Comparison of ENCODE assay signal across 8 cellular contexts in genomic region chr1:204213668-204214662, GRCh38. TPM values are rescaled to one million over a fixed set of nuclear protein-coding genes. Genes with fewer than 3 reads are reported as not detected.
DNase-seq lines count a peak whose midpoint lies in the region; ATAC-seq and TF ChIP-seq lines count a peak whose summit lies in the region.

GOLT1A (minus strand) TSS chr1:204213988; CDS start chr1:204213906, 82 bp downstream.

- peaks cover 8% of the 10 kb centered on the region for H3K4me1 Mint-ChIP-seq in activated CD4-positive, alpha-beta T cell treated with anti-CD3 and anti-CD28 coated beads for 36 hours

- H3K36me3 Mint-ChIP-seq in activated CD4-positive, alpha-beta T cell treated with anti-CD3 and anti-CD28 coated beads for 36 hours (ENCODE audit: low read depth), result no peaks in the 10 kb centered on the region

- ATAC-seq in GM21576 (IDR thresholded peaks at IDR 0.05; ENCODE audit: unreplicated experiment) (peak; percentile 57), left lobe of liver (peak; percentile 93)
- peak; percentile 79 for ATAC-seq in activated CD4-positive, alpha-beta T cell treated with anti-CD3 and anti-CD28 coated beads for 36 hours

- no peaks in the 10 kb centered on the region for H3K27me3 ChIP-seq in dorsolateral prefrontal cortex

- peak within 1 kb of the TSS in 2 of 59 donors; percentile 8 to 48 for H3K27ac ChIP-seq in dorsolateral prefrontal cortex

- peak within 1 kb of the TSS in 58 of 59 donors; percentile 4 to 64 (median 40) for H3K4me3 ChIP-seq in dorsolateral prefrontal cortex

- H3K27ac Mint-ChIP-seq in activated CD4-positive, alpha-beta T cell treated with anti-CD3 and anti-CD28 coated beads for 36 hours, result no peak within 1 kb of the TSS

- intact Hi-C loops in activated CD4-positive, alpha-beta T cell treated with anti-CD3 and anti-CD28 coated beads for 36 hours (cut with DNase I, micrococcal nuclease), result loop anchor here (1.0 kb wide), 2 partner anchors 149 to 184 kb away; no protein-coding TSS in a partner anchor
- intact Hi-C loops in dorsolateral prefrontal cortex (cut with DNase I), result loop anchor here (2.0 kb wide), 1 partner anchor 149 kb away; no protein-coding TSS in a partner anchor

- peak within 1 kb of the TSS; percentile 34 for H3K4me3 Mint-ChIP-seq in activated CD4-positive, alpha-beta T cell treated with anti-CD3 and anti-CD28 coated beads for 36 hours

- peak in 9 of 14 donors; percentile 25 to 58 (median 39) for DNase-seq in C1 segment of cervical spinal cord (lab: John Stamatoyannopoulos, UW)
- DNase-seq in MV-4-11 (lab: John Stamatoyannopoulos, UW), result peak; percentile 64
- DNase-seq in activated CD4-positive, alpha-beta T cell treated with anti-CD3 and anti-CD28 coated beads for 36 hours, result peak; percentile 78
- peak; percentile 40 to 84 (median 74) for DNase-seq in dorsolateral prefrontal cortex
- DNase-seq in left lobe of liver (ENCODE audit: low spot score), result peak; percentile 95
- peak; percentile 38 for DNase-seq in stimulated activated CD4-positive, alpha-beta T cell treated with anti-CD3 and anti-CD28 coated beads, Interleukin-2, amount 100 ng/mL, for 4 hours (ENCODE audit: low read depth)
- no peak for DNase-seq in mesenteric fat pad (ENCODE audit: low spot score)

- POLR2A ChIA-PET in activated CD4-positive, alpha-beta T cell treated with anti-CD3 and anti-CD28 coated beads for 36 hours (lab: Charles Lee), result interaction anchor here (0.9 kb wide), 1 partner anchor 146 kb away, joined by 4 read pairs; the partner anchor contains the start of gene PLEKHA6

- no peaks in the 10 kb centered on the region for H3K9me3 Mint-ChIP-seq in activated CD4-positive, alpha-beta T cell treated with anti-CD3 and anti-CD28 coated beads for 36 hours (ENCODE audit: low read depth)

- CTCF ChIA-PET in activated CD4-positive, alpha-beta T cell treated with anti-CD3 and anti-CD28 coated beads for 36 hours (lab: Charles Lee), result interaction anchor here (0.5 to 4.4 kb wide), 16 partner anchors 7 to 1210 kb away, joined by 3 to 27 read pairs (median 3); partner anchors contain the start of genes MDM4 and PLEKHA6

- TF ChIP-seq CTCF in dorsolateral prefrontal cortex (IDR thresholded peaks at IDR 0.05 in 54 of 56, conservative IDR thresholded peaks at IDR 0.05 in 2 of 56; ENCODE audit: low read depth in 1 of 56, partially characterized antibody in 56 of 56), result peak; percentile 37 to 88 (median 76)

- H3K27me3 Mint-ChIP-seq in activated CD4-positive, alpha-beta T cell treated with anti-CD3 and anti-CD28 coated beads for 36 hours, result peaks cover 4% of the 10 kb centered on the region

RNA-seq across cellular contexts. Expression of gene GOLT1A, which starts in this region (rescaled TPM):
- total RNA-seq in activated CD4-positive, alpha-beta T cell treated with anti-CD3 and anti-CD28 coated beads for 36 hours, result under 1 TPM; 0.21 to 0.69 TPM
- total RNA-seq in dorsolateral prefrontal cortex, result 1 to 10 TPM in 99 of 120 experiments, under 1 TPM in 14, not detected in 7; 0.56 to 7.7 (median 1.9) TPM
- 63.9 TPM for total RNA-seq in left lobe of liver
- total RNA-seq in mesenteric fat pad, result not detected

Comparison
In these comparisons a context has a peak if more than half of its experiments do, and no peak if none do; other contexts are left out.
1. Peak in DNase-seq and ATAC-seq in activated CD4-positive, alpha-beta T cell treated with anti-CD3 and anti-CD28 coated beads for 36 hours; RNA of the gene not detected or under 1 TPM.